ENCODE assay signal across 11 cellular contexts in genomic region chr10:18216482-18216881, GRCh38.
DNase-seq lines count a peak whose midpoint lies in the region; ATAC-seq and TF ChIP-seq lines count a peak whose summit lies in the region.
"Had no signal": no experiment of that assay in that cellular context is flagged by ENCODE, and none has a peak within 500 bp of the region (broad histone marks: within the 10 kb centered on the region; RNA-seq: fewer than 3 reads in every experiment).

No MANE protein-coding gene starts in this region.

- H3K36me3 ChIP-seq in mammary epithelial cell (ENCODE audit: insufficient read depth, low read length) (no peaks in the 10 kb centered on the region), SU-DHL-6 (ENCODE audit: low read length) (no peaks in the 10 kb centered on the region), uterus (no peaks in the 10 kb centered on the region)
- H3K36me3 ChIP-seq: HAP-1 had no signal

- H3K9me3 ChIP-seq in mammary epithelial cell (replicated peaks; ENCODE audit: insufficient read depth, low read length) (no peaks in the 10 kb centered on the region), SU-DHL-6 (ENCODE audit: insufficient read depth, low read length) (no peaks in the 10 kb centered on the region), uterus (no peaks in the 10 kb centered on the region)
- H3K9me3 ChIP-seq: HAP-1 had no signal

- H3K4me2 ChIP-seq in mammary epithelial cell (ENCODE audit: insufficient read depth, low read depth, low read length), result no peak overlapping the region
- H3K4me2 ChIP-seq in SU-DHL-6 (ENCODE audit: low read depth, low read length, poor library complexity, severe bottlenecking), result no peak overlapping the region

- TF ChIP-seq POLR2A in uterus (IDR thresholded peaks at IDR 0.05), result no peak

- H4K20me1 ChIP-seq in mammary epithelial cell (ENCODE audit: insufficient read depth, low read length) (no peaks in the 10 kb centered on the region), SU-DHL-6 (ENCODE audit: low read depth, low read length) (no peaks in the 10 kb centered on the region)

- TF ChIP-seq CTCF in mammary epithelial cell (conservative IDR thresholded peaks at IDR 0.05 in 1 of 2, IDR thresholded peaks at IDR 0.05 in 1 of 2; ENCODE audit: extremely low read depth in 1 of 2, insufficient read depth in 1 of 2, low read depth in 1 of 2, low read length in 2 of 2), result peak in 1 of 2 donors; percentile 31
- TF ChIP-seq CTCF in SU-DHL-6 (IDR thresholded peaks at IDR 0.05; ENCODE audit: insufficient read depth, low read length, poor library complexity, severe bottlenecking), result peak; percentile 30
- TF ChIP-seq CTCF in uterus (IDR thresholded peaks at IDR 0.05), result peak; percentile 29 to 44 (median 40)

- H2AFZ ChIP-seq in mammary epithelial cell (ENCODE audit: low read depth, low read length) (no peak overlapping the region), SU-DHL-6 (ENCODE audit: low read depth, low read length, severe bottlenecking) (no peak overlapping the region)

- H3K9ac ChIP-seq in mammary epithelial cell (ENCODE audit: insufficient read depth, low read length) (no peak overlapping the region), SU-DHL-6 (ENCODE audit: low read length) (no peak overlapping the region)

- in situ Hi-C loops in T47D (cut with HindIII; ENCODE audit: low pct_unique_long_range_greater_than_20kb, low sequenced_read_pairs), result no loop called here
- in situ Hi-C loops in mammary epithelial cell (cut with MboI; ENCODE audit: low sequenced_read_pairs in 2 of 2), result loop anchor here in 1 of 2 donors (25.0 kb wide), 1 partner anchor 354 kb away; no protein-coding TSS in a partner anchor

- 41% methylated on average over 2 of the region's 2 CpGs for WGBS in mammary epithelial cell (ENCODE audit: low coverage, missing lambda C conversion rate)

- dilution Hi-C loops in mammary epithelial cell (cut with HindIII; ENCODE audit: low sequenced_read_pairs), result no loop called here

- H3K27me3 ChIP-seq in mammary epithelial cell (ENCODE audit: insufficient read depth, low read length) (no peaks in the 10 kb centered on the region), SU-DHL-6 (ENCODE audit: low read length) (no peaks in the 10 kb centered on the region), uterus (no peaks in the 10 kb centered on the region)

- no peaks in the 10 kb centered on the region for H3F3A ChIP-seq in SU-DHL-6 (ENCODE audit: insufficient read depth)

- CTCF ChIA-PET in mammary epithelial cell (lab: Charles Lee; ENCODE audit: low non-redundant PET), result interaction anchor here (0.6 to 0.8 kb wide), 3 partner anchors 371 to 884 kb away, joined by 3 to 4 read pairs (median 4); no protein-coding TSS in a partner anchor

- H3K4me3 ChIP-seq in mammary epithelial cell (replicated peaks in 1 of 3; ENCODE audit: insufficient read depth in 1 of 3, low read depth in 2 of 3, low read length in 3 of 3) (no peak overlapping the region), SU-DHL-6 (ENCODE audit: insufficient read depth, low read length, poor library complexity, severe bottlenecking) (no peak overlapping the region), uterus (no peak overlapping the region)
- H3K4me3 ChIP-seq: HAP-1 had no signal

- BruUV-seq in mammary epithelial cell (replicated peaks; lab: Mats Ljungman, UMichigan), result no TSS peak

- H3K79me2 ChIP-seq in mammary epithelial cell (ENCODE audit: insufficient read depth, low read length), result no peaks in the 10 kb centered on the region
- H3K79me2 ChIP-seq in SU-DHL-6 (ENCODE audit: insufficient read depth, low read length), result no peaks in the 10 kb centered on the region

- no peaks in the 10 kb centered on the region for H3K4me1 ChIP-seq in mammary epithelial cell (ENCODE audit: insufficient read depth, low read length)
- H3K4me1 ChIP-seq in uterus, result no peaks in the 10 kb centered on the region

- no peaks in the 10 kb centered on the region for H3K9me2 ChIP-seq in SU-DHL-6 (replicated peaks; ENCODE audit: insufficient read depth, low read length)

- peak; percentile 22 to 48 for DNase-seq in T47D (ENCODE audit: low read depth in 1 of 2, low spot score in 1 of 2)
- no peak for DNase-seq in mammary epithelial cell
- DNase-seq in glomerular visceral epithelial cell (ENCODE audit: extremely low spot score), result peak; percentile 7
- no peak for DNase-seq in uterus
- no peak for DNase-seq in stimulated activated naive CD8-positive, alpha-beta T cell treated with anti-CD3 and anti-CD28 coated beads, Interleukin-15, Interleukin-2, amounts not matched to agents 100 U/mL and 50 U/mL, for 24 hours
- no peak for DNase-seq in SKM-1 (lab: John Stamatoyannopoulos, UW; ENCODE audit: unreplicated experiment)
- DNase-seq: activated gamma-delta T cell treated with Interleukin-2 at 50 U/mL for 16 hours, NCI-H510A had no signal

- ATAC-seq in stimulated activated naive CD8-positive, alpha-beta T cell treated with anti-CD3 and anti-CD28 coated beads, Interleukin-15, Interleukin-2, amounts not matched to agents 100 U/mL and 50 U/mL, for 24 hours, result no peak
- ATAC-seq in HG03097 (IDR thresholded peaks at IDR 0.05; ENCODE audit: low FRiP score, unreplicated experiment), result no peak

- H3K27ac ChIP-seq in mammary epithelial cell (ENCODE audit: insufficient read depth, low read depth, low read length) (no peak overlapping the region), SU-DHL-6 (ENCODE audit: low read depth, low read length) (no peak overlapping the region), uterus (peak overlapping the region in 1 of 2 donors; percentile 46)

- intact Hi-C loops in mammary epithelial cell (cut with micrococcal nuclease) (no loop called here), uterus (cut with DNase I; ENCODE audit: low total_unique reads) (loop anchor here (10.0 kb wide), 1 partner anchor 372 kb away; no protein-coding TSS in a partner anchor)

Comparison
In these comparisons a context has a peak if more than half of its experiments do, and no peak if none do; other contexts are left out.
1. DNase-seq: peak in T47D (2 of 2) and glomerular visceral epithelial cell (single experiment); none in mammary epithelial cell (single experiment), uterus (0 of 2), stimulated activated naive CD8-positive, alpha-beta T cell treated with anti-CD3 and anti-CD28 coated beads, Interleukin-15, Interleukin-2, amounts not matched to agents 100 U/mL and 50 U/mL, for 24 hours (single experiment) and SKM-1 (single experiment).